1 cellular context compared by ENCODE assay signal in genomic region chr14:104403421-104404220, GRCh38.
TF ChIP-seq lines count a peak whose summit lies in the region.

No MANE protein-coding gene starts in this region.

TF ChIP-seq in IMR-90, 13 proteins besides CTCF, POLR2A, EP300 and RAD21:
- no peak for TF ChIP-seq FOS (IDR thresholded peaks at IDR 0.05; ENCODE audit: low read depth, low read length)
- TF ChIP-seq MAFK (IDR thresholded peaks at IDR 0.05; ENCODE audit: low read depth, low read length): no peak
- TF ChIP-seq CEBPB (IDR thresholded peaks at IDR 0.05; ENCODE audit: low read depth, low read length): no peak
- no peak for TF ChIP-seq SMC3 (IDR thresholded peaks at IDR 0.05; ENCODE audit: low read depth, low read length)
- TF ChIP-seq MXI1 (IDR thresholded peaks at IDR 0.05; ENCODE audit: borderline replicate concordance, low read depth, low read length): no peak
- no peak for TF ChIP-seq USF2 (IDR thresholded peaks at IDR 0.05; ENCODE audit: low read depth, low read length)
- TF ChIP-seq ELK1 (IDR thresholded peaks at IDR 0.05; ENCODE audit: borderline replicate concordance, low read depth, low read length): no peak
- no peak for TF ChIP-seq BHLHE40 (IDR thresholded peaks at IDR 0.05; ENCODE audit: low read depth, low read length)
- TF ChIP-seq RFX5 (IDR thresholded peaks at IDR 0.05; ENCODE audit: low read depth, low read length): no peak
- TF ChIP-seq MAZ (IDR thresholded peaks at IDR 0.05; ENCODE audit: borderline replicate concordance, low read depth, low read length): no peak
- no peak for TF ChIP-seq RCOR1 (IDR thresholded peaks at IDR 0.05; ENCODE audit: insufficient replicate concordance, low read length)
- no peak for TF ChIP-seq CHD1 (IDR thresholded peaks at IDR 0.05; ENCODE audit: low read depth, low read length)
- no peak for TF ChIP-seq NFE2L2 (IDR thresholded peaks at IDR 0.05; ENCODE audit: low read depth, low read length)
TF ChIP-seq in IMR-90: peak in this region for 0.
